ENCODE assay signal across 1 cellular context in genomic region chr14:64788706-64789105, GRCh38.
TF ChIP-seq lines count a peak whose summit lies in the region.

No MANE protein-coding gene starts in this region.

TF ChIP-seq in HCT116, 20 proteins besides CTCF, POLR2A, EP300 and RAD21 (continued from another document):
- TF ChIP-seq JUND (IDR thresholded peaks at IDR 0.05) = peak; percentile 63
